ENCODE assay signal across 16 cellular contexts in the genomic region with DNA sequence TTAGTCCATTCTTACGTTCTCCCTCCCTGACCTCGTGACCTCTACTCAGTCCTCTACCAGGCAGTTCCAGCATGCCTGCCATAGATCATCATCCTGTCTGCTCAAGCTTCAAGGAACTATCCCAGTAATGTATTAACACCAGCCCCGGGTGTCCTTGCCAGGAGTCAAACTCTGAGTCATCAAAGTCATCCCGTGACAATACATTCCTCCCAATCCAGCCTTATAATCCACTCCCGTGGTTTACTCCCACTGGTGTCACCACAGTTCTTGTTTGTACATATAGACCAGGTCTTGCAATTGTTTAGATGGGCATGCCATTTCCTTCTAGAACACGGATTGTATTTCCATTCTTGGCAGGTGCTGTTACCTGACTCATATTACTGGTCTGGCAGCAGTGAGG.
DNase-seq lines count a peak whose midpoint lies in the region; ATAC-seq, FAIRE-seq and TF ChIP-seq lines count a peak whose summit lies in the region.
"Had no signal": no experiment of that assay in that cellular context is flagged by ENCODE, and none has a peak within 500 bp of the region (broad histone marks: within the 10 kb centered on the region; RNA-seq: fewer than 3 reads in every experiment).

No MANE protein-coding gene starts in this region.

- H3K27ac Mint-ChIP-seq in HFFc6, result no peak overlapping the region
- H3K27ac Mint-ChIP-seq in activated T-helper 1 cell treated with anti-CD3 and anti-CD28 coated beads, Interleukin-12 subunit alpha, Interleukin-12 subunit beta, Interleukin-2, Interleukin-4 antibody, amounts not matched to agents 30 ng/mL and 10 ng/mL and 1 ng/mL, durations not matched to agents 14 hours and 24 hours and 36 hours, result no peak overlapping the region
- H3K27ac Mint-ChIP-seq: immature natural killer cell, nephron had no signal

- H3K4me1 ChIP-seq in A549, result no peaks in the 10 kb centered on the region
- H3K4me1 ChIP-seq: spleen, uterus had no signal

- H3K4me2 ChIP-seq in A549, result no peak overlapping the region

- no peaks in the 10 kb centered on the region for H3K9me3 ChIP-seq in A549
- H3K9me3 ChIP-seq: spleen, uterus had no signal

- 12% methylated on average over 5 of the region's 6 CpGs for WGBS in A549 (ENCODE audit: missing lambda C conversion rate)

- peak; percentile 5 to 37 for DNase-seq in A549 (ENCODE audit: low read depth in 1 of 2, low spot score in 1 of 2)
- peak; percentile 15 for DNase-seq in HFFc6
- DNase-seq in astrocyte of the hippocampus (ENCODE audit: low read depth, low spot score), result peak; percentile 62
- peak; percentile 83 for DNase-seq in islet precursor cell
- no peak for DNase-seq in occipital lobe (lab: John Stamatoyannopoulos, UW)
- no peak for DNase-seq in NCI-H345 treated with DMSO at 0.1 percent for 48 hours (lab: John Stamatoyannopoulos, UW; ENCODE audit: unreplicated experiment)
- no peak for DNase-seq in activated T-helper 1 cell treated with anti-CD3 and anti-CD28 coated beads, Interleukin-12 subunit alpha, Interleukin-12 subunit beta, Interleukin-2, Interleukin-4 antibody, amounts not matched to agents 30 ng/mL and 10 ng/mL and 1 ng/mL, durations not matched to agents 14 hours and 24 hours and 36 hours (ENCODE audit: low spot score)
- DNase-seq in DMS114 treated with DMSO at 0.1 percent for 48 hours (lab: John Stamatoyannopoulos, UW; ENCODE audit: unreplicated experiment), result no peak
- DNase-seq: activated T-cell treated with anti-CD3 and anti-CD28 coated beads, Interleukin-2, amount 50 U/mL, for 48 hours; aorta; immature natural killer cell; NCI-H526 treated with DMSO at 0.1 percent for 48 hours; spleen; uterus had no signal

- no peaks in the 10 kb centered on the region for H3K9me3 Mint-ChIP-seq in HFFc6
- no peaks in the 10 kb centered on the region for H3K9me3 Mint-ChIP-seq in activated T-helper 1 cell treated with anti-CD3 and anti-CD28 coated beads, Interleukin-12 subunit alpha, Interleukin-12 subunit beta, Interleukin-2, Interleukin-4 antibody, amounts not matched to agents 30 ng/mL and 10 ng/mL and 1 ng/mL, durations not matched to agents 14 hours and 24 hours and 36 hours
- H3K9me3 Mint-ChIP-seq: immature natural killer cell had no signal

- POLR2A ChIA-PET in A549 (lab: Yijun Ruan, JAX), result no interaction called here

- no peak overlapping the region for H3K27ac ChIP-seq in A549
- H3K27ac ChIP-seq: SK-N-MC, spleen, uterus had no signal

- H3K4me1 Mint-ChIP-seq in HFFc6 (ENCODE audit: low read depth), result no peaks in the 10 kb centered on the region
- no peaks in the 10 kb centered on the region for H3K4me1 Mint-ChIP-seq in activated T-helper 1 cell treated with anti-CD3 and anti-CD28 coated beads, Interleukin-12 subunit alpha, Interleukin-12 subunit beta, Interleukin-2, Interleukin-4 antibody, amounts not matched to agents 30 ng/mL and 10 ng/mL and 1 ng/mL, durations not matched to agents 14 hours and 24 hours and 36 hours (ENCODE audit: low read depth)
- H3K4me1 Mint-ChIP-seq: immature natural killer cell, nephron had no signal

- H3K27me3 Mint-ChIP-seq in HFFc6 (ENCODE audit: insufficient read depth), result peaks cover 6% of the 10 kb centered on the region
- H3K27me3 Mint-ChIP-seq in activated T-helper 1 cell treated with anti-CD3 and anti-CD28 coated beads, Interleukin-12 subunit alpha, Interleukin-12 subunit beta, Interleukin-2, Interleukin-4 antibody, amounts not matched to agents 30 ng/mL and 10 ng/mL and 1 ng/mL, durations not matched to agents 14 hours and 24 hours and 36 hours (ENCODE audit: insufficient read depth), result no peaks in the 10 kb centered on the region

- ATAC-seq in A549, result peak; percentile 46 to 54; a peak in 3 of 6 replicates

- no peak for FAIRE-seq in A549 (lab: Jason Lieb, UNC)

- TF ChIP-seq RAD21 in A549 (conservative IDR thresholded peaks at IDR 0.05 in 1 of 2, IDR thresholded peaks at IDR 0.05 in 1 of 2), result no peak

- TF ChIP-seq CTCF in A549 (IDR thresholded peaks at IDR 0.05) (no peak), HFFc6 (IDR thresholded peaks at IDR 0.05) (no peak)

- no peaks in the 10 kb centered on the region for H3K36me3 Mint-ChIP-seq in HFFc6 (ENCODE audit: low read depth)
- H3K36me3 Mint-ChIP-seq in activated T-helper 1 cell treated with anti-CD3 and anti-CD28 coated beads, Interleukin-12 subunit alpha, Interleukin-12 subunit beta, Interleukin-2, Interleukin-4 antibody, amounts not matched to agents 30 ng/mL and 10 ng/mL and 1 ng/mL, durations not matched to agents 14 hours and 24 hours and 36 hours (ENCODE audit: low read depth), result no peaks in the 10 kb centered on the region
- H3K36me3 Mint-ChIP-seq: immature natural killer cell had no signal

- no peak overlapping the region for H3K4me3 ChIP-seq in A549
- H3K4me3 ChIP-seq: SK-N-MC, spleen, uterus had no signal

- CTCF ChIA-PET in A549 (lab: Yijun Ruan, JAX), result no interaction called here

- no peak overlapping the region for H3K4me3 Mint-ChIP-seq in HFFc6
- no peak overlapping the region for H3K4me3 Mint-ChIP-seq in activated T-helper 1 cell treated with anti-CD3 and anti-CD28 coated beads, Interleukin-12 subunit alpha, Interleukin-12 subunit beta, Interleukin-2, Interleukin-4 antibody, amounts not matched to agents 30 ng/mL and 10 ng/mL and 1 ng/mL, durations not matched to agents 14 hours and 24 hours and 36 hours
- H3K4me3 Mint-ChIP-seq: immature natural killer cell, nephron had no signal

- TF ChIP-seq POLR2A in A549 (IDR thresholded peaks at IDR 0.05; ENCODE audit: low read length), result no peak

- TF ChIP-seq EP300 in A549 (IDR thresholded peaks at IDR 0.05), result no peak

- intact Hi-C loops in activated T-helper 1 cell treated with anti-CD3 and anti-CD28 coated beads, Interleukin-12 subunit alpha, Interleukin-12 subunit beta, Interleukin-2, Interleukin-4 antibody, amounts not matched to agents 30 ng/mL and 10 ng/mL and 1 ng/mL, durations not matched to agents 14 hours and 24 hours and 36 hours (cut with micrococcal nuclease), result no loop called here

TF ChIP-seq in A549, 52 proteins besides CTCF, POLR2A, EP300 and RAD21:
- TF ChIP-seq FOSL2 (IDR thresholded peaks at IDR 0.05), result no peak
- peak; percentile 39 for TF ChIP-seq FOSL2 (CRISPR knock-in tag; IDR thresholded peaks at IDR 0.05)
- TF ChIP-seq REST (IDR thresholded peaks at IDR 0.05), result no peak

Comparison
In these comparisons a context has a peak if more than half of its experiments do, and no peak if none do; other contexts are left out.
1. DNase-seq: peak in A549 (2 of 2), HFFc6 (single experiment), astrocyte of the hippocampus (single experiment) and islet precursor cell (single experiment); none in occipital lobe (single experiment), NCI-H345 treated with DMSO at 0.1 percent for 48 hours (single experiment), activated T-helper 1 cell treated with anti-CD3 and anti-CD28 coated beads, Interleukin-12 subunit alpha, Interleukin-12 subunit beta, Interleukin-2, Interleukin-4 antibody, amounts not matched to agents 30 ng/mL and 10 ng/mL and 1 ng/mL, durations not matched to agents 14 hours and 24 hours and 36 hours (single experiment) and DMS114 treated with DMSO at 0.1 percent for 48 hours (single experiment).